17 cellular contexts compared by ENCODE assay signal in genomic region chr12:76551482-76551888, GRCh38. TPM values are rescaled to one million over a fixed set of nuclear protein-coding genes. Genes with fewer than 3 reads are reported as not detected.
DNase-seq lines count a peak whose midpoint lies in the region; ATAC-seq and TF ChIP-seq lines count a peak whose summit lies in the region.
"Had no signal": no experiment of that assay in that cellular context is flagged by ENCODE, and none has a peak within 500 bp of the region (broad histone marks: within the 10 kb centered on the region; RNA-seq: fewer than 3 reads in every experiment).

No MANE protein-coding gene starts in this region.

- H2AFZ ChIP-seq in Karpas-422 (ENCODE audit: low read length): no peak overlapping the region

- H3K4me1 Mint-ChIP-seq in nephron progenitor cell: peaks cover 61% of the 10 kb centered on the region

- H4K20me1 ChIP-seq in Karpas-422 (ENCODE audit: insufficient read depth, low read depth, low read length): no peaks in the 10 kb centered on the region

- no peak overlapping the region for H3K27ac Mint-ChIP-seq in nephron progenitor cell
- H3K27ac Mint-ChIP-seq: activated CD4-positive, alpha-beta T cell treated with anti-CD3 and anti-CD28 coated beads for 36 hours; activated T-cell treated with anti-CD3 and anti-CD28 coated beads, Interleukin-2, amount 50 U/mL, for 72 hours; dendritic cell treated with granulocyte-macrophage colony-stimulating factor and Interleukin-4, amounts not matched to agents 40 ng/mL and 50 ng/mL, for 4 days had no signal

- ATAC-seq in GM18858 (IDR thresholded peaks at IDR 0.05; ENCODE audit: unreplicated experiment): peak; percentile 58
- ATAC-seq in GM21786 (IDR thresholded peaks at IDR 0.05; ENCODE audit: unreplicated experiment): peak; percentile 73
- no peak for ATAC-seq in GM19455 (IDR thresholded peaks at IDR 0.05; ENCODE audit: unreplicated experiment)
- ATAC-seq: stimulated activated naive CD8-positive, alpha-beta T cell treated with anti-CD3 and anti-CD28 coated beads, Interleukin-15, Interleukin-2, amounts not matched to agents 100 U/mL and 50 U/mL, for 24 hours had no signal

- no peak overlapping the region for H3K4me3 ChIP-seq in Karpas-422 (ENCODE audit: low read length)
- no peak overlapping the region for H3K4me3 ChIP-seq in fibroblast of mammary gland (ENCODE audit: control insufficient read depth, low read depth, low read length)
- H3K4me3 ChIP-seq in coronary artery: no peak overlapping the region
- H3K4me3 ChIP-seq: uterus had no signal

- H3K36me3 ChIP-seq in Karpas-422 (ENCODE audit: insufficient read depth, low read length): no peaks in the 10 kb centered on the region
- H3K36me3 ChIP-seq: uterus had no signal

- peak overlapping the region; percentile 63 for H3K27ac ChIP-seq in Karpas-422 (ENCODE audit: low read length)
- H3K27ac ChIP-seq in coronary artery: no peak overlapping the region
- H3K27ac ChIP-seq: uterus had no signal

- H3K4me3 Mint-ChIP-seq in nephron progenitor cell: no peak overlapping the region
- H3K4me3 Mint-ChIP-seq: activated CD4-positive, alpha-beta T cell treated with anti-CD3 and anti-CD28 coated beads for 36 hours; activated T-cell treated with anti-CD3 and anti-CD28 coated beads, Interleukin-2, amount 50 U/mL, for 72 hours; dendritic cell treated with granulocyte-macrophage colony-stimulating factor and Interleukin-4, amounts not matched to agents 40 ng/mL and 50 ng/mL, for 4 days had no signal

- H3K27me3 ChIP-seq in Karpas-422 (ENCODE audit: low read length): no peaks in the 10 kb centered on the region
- H3K27me3 ChIP-seq: uterus had no signal

- DNase-seq in Karpas-422 (peak; percentile 68), fibroblast of mammary gland (ENCODE audit: low read depth) (peak; percentile 3), coronary artery (ENCODE audit: low spot score) (no peak), nephron progenitor cell (no peak)
- no peak for DNase-seq in activated naive CD4-positive, alpha-beta T cell (lab: John Stamatoyannopoulos, UW)
- DNase-seq: activated CD4-positive, alpha-beta T cell treated with anti-CD3 and anti-CD28 coated beads for 36 hours; activated T-cell treated with anti-CD3 and anti-CD28 coated beads, Interleukin-2, amount 50 U/mL, for 72 hours; AML-193; aorta; DMS79; NCI-H2029 treated with DMSO at 0.1 percent for 48 hours; stimulated activated naive CD8-positive, alpha-beta T cell treated with anti-CD3 and anti-CD28 coated beads, Interleukin-15, Interleukin-2, amounts not matched to agents 100 U/mL and 50 U/mL, for 24 hours; uterus had no signal

- no peaks in the 10 kb centered on the region for H3K36me3 Mint-ChIP-seq in nephron progenitor cell (ENCODE audit: low read depth)

- TF ChIP-seq CTCF in fibroblast of mammary gland (conservative IDR thresholded peaks at IDR 0.05; ENCODE audit: control insufficient read depth, insufficient read depth, low read depth, low read length): no peak
- no peak for TF ChIP-seq CTCF in coronary artery (IDR thresholded peaks at IDR 0.05)
- TF ChIP-seq CTCF in nephron progenitor cell (IDR thresholded peaks at IDR 0.05): no peak

- H3K79me2 ChIP-seq in Karpas-422 (ENCODE audit: low read length): peaks cover 100% of the 10 kb centered on the region

- peak overlapping the region; percentile 28 for H3K4me2 ChIP-seq in Karpas-422 (ENCODE audit: low read depth, low read length, poor library complexity, severe bottlenecking)

- no peaks in the 10 kb centered on the region for H3K9me2 ChIP-seq in Karpas-422 (replicated peaks; ENCODE audit: insufficient read depth, low read length)

- no peaks in the 10 kb centered on the region for H3K9me3 ChIP-seq in Karpas-422 (ENCODE audit: low read length)
- H3K9me3 ChIP-seq: uterus had no signal

- H3K4me1 ChIP-seq in Karpas-422 (ENCODE audit: low read length): peaks cover 94% of the 10 kb centered on the region

- H3K9ac ChIP-seq in Karpas-422 (ENCODE audit: low read length): no peak overlapping the region

- H3K27me3 Mint-ChIP-seq in nephron progenitor cell (ENCODE audit: low read depth, poor library complexity): no peaks in the 10 kb centered on the region
- H3K27me3 Mint-ChIP-seq: activated CD4-positive, alpha-beta T cell treated with anti-CD3 and anti-CD28 coated beads for 36 hours; dendritic cell treated with granulocyte-macrophage colony-stimulating factor and Interleukin-4, amounts not matched to agents 40 ng/mL and 50 ng/mL, for 4 days had no signal

- H3K9me3 Mint-ChIP-seq in nephron progenitor cell: no peaks in the 10 kb centered on the region
- H3K9me3 Mint-ChIP-seq: activated T-cell treated with anti-CD3 and anti-CD28 coated beads, Interleukin-2, amount 50 U/mL, for 72 hours; dendritic cell treated with granulocyte-macrophage colony-stimulating factor and Interleukin-4, amounts not matched to agents 40 ng/mL and 50 ng/mL, for 4 days had no signal

RNA-seq across cellular contexts. Expression of gene OSBPL8, which starts 8.1 kb away (rescaled TPM):
- total RNA-seq in Karpas-422 (2014; rRNA removed; shearing (Covaris generic); ENCODE audit: low replicate concordance): 74.3 and 116 TPM in 2 replicates

Comparison
In these comparisons a context has a peak if more than half of its experiments do, and no peak if none do; other contexts are left out.
1. DNase-seq: peak in Karpas-422 (single experiment) and fibroblast of mammary gland (single experiment); none in activated naive CD4-positive, alpha-beta T cell (0 of 4), coronary artery (single experiment) and nephron progenitor cell (single experiment).